Comparison of ENCODE assay signal across 21 cellular contexts in the genomic region with DNA sequence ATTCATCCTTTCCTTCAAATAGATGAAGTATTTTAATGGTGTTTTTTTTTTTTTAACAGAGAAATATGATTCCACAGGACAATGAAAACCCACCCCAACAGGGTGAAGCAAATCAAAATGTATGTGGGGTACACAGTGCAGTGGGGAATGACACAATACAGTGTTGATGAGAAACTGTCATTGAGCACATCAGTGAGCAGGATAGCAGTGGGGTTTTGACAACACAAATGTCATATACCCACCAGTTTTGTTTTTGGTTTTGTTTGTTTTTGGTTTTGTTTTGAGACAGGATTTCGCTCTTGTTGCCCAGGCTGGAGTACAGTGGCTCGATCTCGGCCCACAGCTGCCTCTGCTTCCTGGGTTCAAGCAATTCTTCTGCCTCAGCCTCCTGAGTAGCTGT. TPM values are rescaled to one million over a fixed set of nuclear protein-coding genes. Genes with fewer than 3 reads are reported as not detected.
DNase-seq lines count a peak whose midpoint lies in the region; FAIRE-seq and TF ChIP-seq lines count a peak whose summit lies in the region.
"Had no signal": no experiment of that assay in that cellular context is flagged by ENCODE, and none has a peak within 500 bp of the region (broad histone marks: within the 10 kb centered on the region; RNA-seq: fewer than 3 reads in every experiment).

No MANE protein-coding gene starts in this region.

- TF ChIP-seq CTCF in GM06990 (IDR thresholded peaks at IDR 0.05; ENCODE audit: insufficient read depth, low read length, poor library complexity, severe bottlenecking) (no peak), nephron progenitor cell (IDR thresholded peaks at IDR 0.05) (no peak)

- no peaks in the 10 kb centered on the region for H3K27me3 Mint-ChIP-seq in activated T-helper 2 cell treated with anti-CD3 and anti-CD28 coated beads, Interferon-gamma antibody, Interleukin-2, Interleukin-4, amounts not matched to agents 10 μg/mL and 5 μg/mL and 100 μg/mL, durations not matched to agents 14 hours and 24 hours and 36 hours (ENCODE audit: low read depth)
- peaks cover 6% of the 10 kb centered on the region for H3K27me3 Mint-ChIP-seq in nephron progenitor cell (ENCODE audit: low read depth, poor library complexity)

- peak; percentile 48 for FAIRE-seq in GM18507 (lab: Jason Lieb, UNC)
- FAIRE-seq: astrocyte had no signal

- H3K27me3 ChIP-seq in GM06990 (replicated peaks; ENCODE audit: control insufficient read depth, insufficient read depth, low read length) (no peaks in the 10 kb centered on the region), H7 (ENCODE audit: control insufficient read depth, insufficient read depth, low read length) (no peaks in the 10 kb centered on the region)
- H3K27me3 ChIP-seq: heart right ventricle, left lung, MG63, Peyer's patch, SJCRH30, thyroid gland had no signal

- DNase-seq in GM06990 (ENCODE audit: extremely low read depth, insufficient read length) (no peak), GM18507 (ENCODE audit: extremely low spot score, insufficient read length, low read depth) (no peak), nephron progenitor cell (no peak), midbrain (lab: John Stamatoyannopoulos, UW) (no peak), dedifferentiated amniotic fluid mesenchymal stem cell (ENCODE audit: extremely low spot score) (no peak), SW480 (ENCODE audit: low spot score) (no peak), H7 (no peak)
- no peak for DNase-seq in activated T-helper 2 cell treated with anti-CD3 and anti-CD28 coated beads, Interferon-gamma antibody, Interleukin-2, Interleukin-4, amounts not matched to agents 10 μg/mL and 5 μg/mL and 100 μg/mL, durations not matched to agents 14 hours and 24 hours and 36 hours (ENCODE audit: low spot score)
- DNase-seq: activated naive CD4-positive, alpha-beta T cell treated with anti-CD3 and anti-CD28 coated beads, Interleukin-2, amount 50 U/mL, for 16 hours; heart right ventricle; left lung; MG63; NCI-H1436; NCI-H510A; Peyer's patch; psoas muscle; thyroid gland had no signal

- H3K4me3 Mint-ChIP-seq in activated T-helper 2 cell treated with anti-CD3 and anti-CD28 coated beads, Interferon-gamma antibody, Interleukin-2, Interleukin-4, amounts not matched to agents 10 μg/mL and 5 μg/mL and 100 μg/mL, durations not matched to agents 14 hours and 24 hours and 36 hours (ENCODE audit: low read depth) = peak overlapping the region; percentile 80
- H3K4me3 Mint-ChIP-seq in nephron progenitor cell = peak overlapping the region; percentile 87

- peaks cover 34% of the 10 kb centered on the region for H3K9me3 Mint-ChIP-seq in activated T-helper 2 cell treated with anti-CD3 and anti-CD28 coated beads, Interferon-gamma antibody, Interleukin-2, Interleukin-4, amounts not matched to agents 10 μg/mL and 5 μg/mL and 100 μg/mL, durations not matched to agents 14 hours and 24 hours and 36 hours
- H3K9me3 Mint-ChIP-seq in nephron progenitor cell = peaks cover 81% of the 10 kb centered on the region

- H3K36me3 ChIP-seq in GM06990 (ENCODE audit: control insufficient read depth, insufficient read depth, low read length) = no peaks in the 10 kb centered on the region
- H3K36me3 ChIP-seq in H7 (replicated peaks; ENCODE audit: control insufficient read depth, insufficient read depth, low read length) = peaks cover 6% of the 10 kb centered on the region
- H3K36me3 ChIP-seq: HAP-1, left lung, MG63, Peyer's patch, thyroid gland had no signal

- intact Hi-C loops in activated T-helper 2 cell treated with anti-CD3 and anti-CD28 coated beads, Interferon-gamma antibody, Interleukin-2, Interleukin-4, amounts not matched to agents 10 μg/mL and 5 μg/mL and 100 μg/mL, durations not matched to agents 14 hours and 24 hours and 36 hours (cut with micrococcal nuclease) = no loop called here

- H3K4me1 Mint-ChIP-seq in activated T-helper 2 cell treated with anti-CD3 and anti-CD28 coated beads, Interferon-gamma antibody, Interleukin-2, Interleukin-4, amounts not matched to agents 10 μg/mL and 5 μg/mL and 100 μg/mL, durations not matched to agents 14 hours and 24 hours and 36 hours (ENCODE audit: low read depth) = peaks cover 9% of the 10 kb centered on the region
- H3K4me1 Mint-ChIP-seq in nephron progenitor cell = peaks cover 10% of the 10 kb centered on the region

- H3K4me3 ChIP-seq in GM06990 (replicated peaks; ENCODE audit: low read depth, low read length) = peak overlapping the region; percentile 12; the same call in 1 of the 2 replicates
- no peak overlapping the region for H3K4me3 ChIP-seq in H7 (ENCODE audit: insufficient read depth, low read depth, low read length)
- H3K4me3 ChIP-seq: HAP-1, Peyer's patch, thyroid gland had no signal

- peaks cover 30% of the 10 kb centered on the region for H3K36me3 Mint-ChIP-seq in activated T-helper 2 cell treated with anti-CD3 and anti-CD28 coated beads, Interferon-gamma antibody, Interleukin-2, Interleukin-4, amounts not matched to agents 10 μg/mL and 5 μg/mL and 100 μg/mL, durations not matched to agents 14 hours and 24 hours and 36 hours (ENCODE audit: low read depth)
- peaks cover 70% of the 10 kb centered on the region for H3K36me3 Mint-ChIP-seq in nephron progenitor cell (ENCODE audit: low read depth)

- no peak overlapping the region for H3K27ac Mint-ChIP-seq in activated T-helper 2 cell treated with anti-CD3 and anti-CD28 coated beads, Interferon-gamma antibody, Interleukin-2, Interleukin-4, amounts not matched to agents 10 μg/mL and 5 μg/mL and 100 μg/mL, durations not matched to agents 14 hours and 24 hours and 36 hours
- no peak overlapping the region for H3K27ac Mint-ChIP-seq in nephron progenitor cell

RNA-seq across cellular contexts. Expression of a gene that starts 29.2 kb away (rescaled TPM):
- 1.7 and 2.0 TPM in 2 replicates for total RNA-seq in activated T-helper 2 cell treated with anti-CD3 and anti-CD28 coated beads, Interferon-gamma antibody, Interleukin-2, Interleukin-4, amounts not matched to agents 10 μg/mL and 5 μg/mL and 100 μg/mL, durations not matched to agents 14 hours and 24 hours and 36 hours
- 0.33 and 0.55 TPM in 2 replicates for total RNA-seq in H7 (2014; rRNA removed; shearing (Covaris generic))
- total RNA-seq: astrocyte had no signal

RNA-seq across cellular contexts. Expression of a gene that starts 41.0 kb away (rescaled TPM):
- 0.98 and 1.3 TPM in 2 replicates for total RNA-seq in activated T-helper 2 cell treated with anti-CD3 and anti-CD28 coated beads, Interferon-gamma antibody, Interleukin-2, Interleukin-4, amounts not matched to agents 10 μg/mL and 5 μg/mL and 100 μg/mL, durations not matched to agents 14 hours and 24 hours and 36 hours
- total RNA-seq in H7 (2014; rRNA removed; shearing (Covaris generic)) = not detected in 2 replicates
- total RNA-seq: astrocyte, mesenteric fat pad, Peyer's patch, psoas muscle had no signal

RNA-seq across cellular contexts. Expression of a gene that starts 46.4 kb away (rescaled TPM):
- total RNA-seq in activated T-helper 2 cell treated with anti-CD3 and anti-CD28 coated beads, Interferon-gamma antibody, Interleukin-2, Interleukin-4, amounts not matched to agents 10 μg/mL and 5 μg/mL and 100 μg/mL, durations not matched to agents 14 hours and 24 hours and 36 hours = 4.1 and 4.3 TPM in 2 replicates
- 2.7 and 4.1 TPM in 2 replicates for total RNA-seq in H7 (2014; rRNA removed; shearing (Covaris generic))

RNA-seq across cellular contexts. Expression of a gene that starts 58.3 kb away (rescaled TPM):
- 0.55 TPM in 2 replicates for total RNA-seq in activated T-helper 2 cell treated with anti-CD3 and anti-CD28 coated beads, Interferon-gamma antibody, Interleukin-2, Interleukin-4, amounts not matched to agents 10 μg/mL and 5 μg/mL and 100 μg/mL, durations not matched to agents 14 hours and 24 hours and 36 hours
- 0.11 TPM in 1 of 2 replicates, not detected in the other for total RNA-seq in H7 (2014; rRNA removed; shearing (Covaris generic))
- total RNA-seq: astrocyte had no signal
